1 cellular context compared by ENCODE assay signal in the genomic region with DNA sequence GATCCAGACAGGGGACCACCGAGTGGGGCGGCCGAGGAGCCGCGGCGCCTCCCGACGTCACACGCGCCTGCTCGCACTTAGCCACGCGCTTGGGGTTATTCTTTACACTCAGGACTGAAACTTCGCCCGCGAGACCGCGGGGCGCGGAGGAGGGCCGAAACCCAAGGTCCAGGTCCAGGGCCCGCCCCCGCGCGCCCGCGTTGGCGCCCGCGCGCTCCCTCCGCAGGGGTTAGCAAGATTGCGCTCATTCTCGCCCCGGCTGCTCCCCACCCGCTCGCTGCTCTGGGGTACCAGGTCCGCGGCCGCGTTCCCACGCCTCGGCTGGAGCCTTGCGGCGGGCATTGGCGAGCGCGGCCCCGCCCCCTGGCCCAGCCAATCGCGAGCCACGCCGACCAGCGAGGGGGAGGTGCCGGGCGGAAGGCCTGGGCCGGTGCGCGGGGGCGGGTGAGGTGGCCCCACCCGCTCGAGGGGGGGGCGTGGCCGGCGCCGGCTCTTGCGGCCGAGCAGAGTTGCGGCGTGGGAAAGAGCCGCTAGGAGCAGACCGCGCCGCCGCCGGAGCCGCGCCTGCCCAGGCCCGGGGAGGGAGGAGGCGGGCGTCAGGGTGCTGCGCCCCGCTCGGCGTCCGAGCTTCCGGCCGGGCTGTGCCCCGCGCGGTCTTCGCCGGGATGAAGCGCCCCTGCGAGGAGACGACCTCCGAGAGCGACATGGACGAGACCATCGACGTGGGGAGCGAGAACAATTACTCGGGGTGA.
TF ChIP-seq lines count a peak whose summit lies in the region.

A gene (plus strand): TSS at position 521 of the 752 bp plus-strand sequence. CDS start 145 bp downstream, at position 666.

TF ChIP-seq in HepG2, 621 proteins besides CTCF, POLR2A, EP300 and RAD21 (continued from another document):
- TF ChIP-seq, protein P1, sequence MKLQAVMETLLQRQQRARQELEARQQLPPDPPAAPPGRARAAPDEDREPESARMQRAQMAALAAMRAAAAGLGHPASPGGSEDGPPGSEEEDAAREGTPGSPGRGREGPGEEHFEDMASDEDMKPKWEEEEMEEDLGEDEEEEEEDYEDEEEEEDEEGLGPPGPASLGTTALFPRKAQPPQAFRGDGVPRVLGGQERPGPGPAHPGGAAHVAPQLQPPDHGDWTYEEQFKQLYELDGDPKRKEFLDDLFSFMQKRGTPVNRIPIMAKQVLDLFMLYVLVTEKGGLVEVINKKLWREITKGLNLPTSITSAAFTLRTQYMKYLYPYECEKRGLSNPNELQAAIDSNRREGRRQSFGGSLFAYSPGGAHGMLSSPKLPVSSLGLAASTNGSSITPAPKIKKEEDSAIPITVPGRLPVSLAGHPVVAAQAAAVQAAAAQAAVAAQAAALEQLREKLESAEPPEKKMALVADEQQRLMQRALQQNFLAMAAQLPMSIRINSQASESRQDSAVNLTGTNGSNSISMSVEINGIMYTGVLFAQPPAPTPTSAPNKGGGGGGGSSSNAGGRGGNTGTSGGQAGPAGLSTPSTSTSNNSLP (IDR thresholded peaks at IDR 0.05; ENCODE audit: low read depth, low read length) = no peak
- no peak for TF ChIP-seq POLR2AphosphoS2 (IDR thresholded peaks at IDR 0.05; ENCODE audit: low read depth, low read length)
